In the genomic region with DNA sequence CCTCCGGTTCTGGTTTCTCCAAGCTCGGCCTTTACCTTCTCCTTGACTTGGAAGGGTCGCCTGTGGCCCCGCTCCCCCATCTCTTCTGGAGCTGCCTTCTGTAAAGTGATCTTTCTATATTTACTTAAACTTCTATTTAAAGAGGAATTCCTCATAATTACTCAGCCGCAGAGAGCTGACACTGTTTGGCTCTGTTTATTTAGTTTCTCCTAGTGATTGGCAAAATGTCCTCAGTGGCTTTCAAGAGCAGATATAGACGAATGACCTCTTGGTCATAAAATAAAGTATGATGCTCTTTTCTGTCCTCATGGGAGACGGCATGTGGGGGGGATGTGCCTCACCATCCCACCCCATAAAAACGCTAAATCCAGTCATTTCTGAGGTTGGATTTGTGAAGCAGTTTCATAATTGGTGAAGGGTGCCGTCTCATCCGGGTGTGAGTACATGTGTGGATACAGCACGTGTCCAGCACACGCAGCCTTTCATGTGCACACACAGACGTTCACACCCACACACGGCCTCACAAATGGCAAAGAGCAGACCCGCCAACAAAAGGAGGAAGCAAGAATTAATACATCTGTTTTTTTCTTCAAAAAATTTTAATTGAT, we compare ENCODE assay signal across 9 cellular contexts. TPM values are rescaled to one million over a fixed set of nuclear protein-coding genes. Genes with fewer than 3 reads are reported as not detected.
A peak's percentile ranks its signal among the peaks of the same experiment; 100 is the strongest.
DNase-seq lines count a peak whose midpoint lies in the region; ATAC-seq and TF ChIP-seq lines count a peak whose summit lies in the region.
"Had no signal": no experiment of that assay in that cellular context is flagged by ENCODE, and none has a peak within 500 bp of the region (broad histone marks: within the 10 kb centered on the region; RNA-seq: fewer than 3 reads in every experiment).

No MANE protein-coding gene starts in this region.

- peak overlapping the region; percentile 90 for H2AK5ac ChIP-seq in IMR-90 (ENCODE audit: low read depth, low read length)

- H3K4ac ChIP-seq in IMR-90 (ENCODE audit: low read depth, low read length): peak overlapping the region; percentile 86

- peak overlapping the region; percentile 11 to 30; a peak in 1 of 4 replicates for H4K8ac ChIP-seq in IMR-90 (ENCODE audit: low read depth in 2 of 2, low read length in 2 of 2)

- peak; percentile 8; the same call in 1 of the 2 replicates for ATAC-seq in IMR-90 (ENCODE audit: low read depth)
- ATAC-seq in HG02852 (IDR thresholded peaks at IDR 0.05; ENCODE audit: unreplicated experiment): no peak
- no peak for ATAC-seq in T-cell (replicated peaks in 1 of 4)
- no peak for ATAC-seq in GM21717 (IDR thresholded peaks at IDR 0.05; ENCODE audit: unreplicated experiment)

- peak overlapping the region; percentile 58 for H4K5ac ChIP-seq in IMR-90 (ENCODE audit: low read depth, low read length)

- BruUV-seq in IMR-90 (replicated peaks; lab: Mats Ljungman, UMichigan): no TSS peak

- CTCF ChIA-PET in IMR-90 (lab: Yijun Ruan, JAX) (interaction anchor here (0.6 kb wide), 1 partner anchor 167 kb away, joined by 3 read pairs; no protein-coding TSS in a partner anchor), T-cell (lab: Charles Lee) (interaction anchor here in 1 of 2 donors (0.6 kb wide), 1 partner anchor 20 kb away, joined by 4 read pairs; no protein-coding TSS in a partner anchor)

- peak overlapping the region; percentile 96 for H2BK20ac ChIP-seq in IMR-90 (ENCODE audit: low read depth, low read length)

- no peaks in the 10 kb centered on the region for H3K9me3 Mint-ChIP-seq in mesothelial cell of epicardium
- no peaks in the 10 kb centered on the region for H3K9me3 Mint-ChIP-seq in T-cell

- peak overlapping the region; percentile 71 for H3K14ac ChIP-seq in IMR-90 (replicated peaks; ENCODE audit: low read depth, low read length)

- H3K27ac ChIP-seq in 22Rv1: 0 out of 2 replicates have a peak overlapping the region, but pooled peaks have one; percentile 15
- H3K27ac ChIP-seq in IMR-90 (ENCODE audit: insufficient read depth, low read length): peak overlapping the region; percentile 55
- peak overlapping the region; percentile 72 to 93 for H3K27ac ChIP-seq in coronary artery
- H3K27ac ChIP-seq: HL-60 had no signal

- H3K9ac ChIP-seq in IMR-90 (ENCODE audit: low read depth, low read length): no peak overlapping the region

- H3K27me3 Mint-ChIP-seq in mesothelial cell of epicardium (ENCODE audit: low read depth) (no peaks in the 10 kb centered on the region), T-cell (peaks cover 0 to 8% of the 10 kb centered on the region in 2 donors)

- peaks cover 55% of the 10 kb centered on the region for H3K4me1 ChIP-seq in IMR-90 (ENCODE audit: control insufficient read depth, insufficient read depth, low read length)

- peaks cover 6% of the 10 kb centered on the region; the same call in 1 of the 2 replicates for H4K20me1 ChIP-seq in IMR-90 (ENCODE audit: insufficient read depth, low read length)

- in situ Hi-C loops in IMR-90 (cut with MboI; ENCODE audit: low sequenced_read_pairs): no loop called here

- TF ChIP-seq CTCF in 22Rv1 (IDR thresholded peaks at IDR 0.05) (no peak), IMR-90 (conservative IDR thresholded peaks at IDR 0.05; ENCODE audit: low read depth, low read length) (no peak), coronary artery (IDR thresholded peaks at IDR 0.05) (no peak), mesothelial cell of epicardium (IDR thresholded peaks at IDR 0.05; ENCODE audit: unreplicated experiment) (no peak)

- DNase-seq in IMR-90 (peak; percentile 83), coronary artery (ENCODE audit: low spot score) (no peak), mesothelial cell of epicardium (ENCODE audit: low spot score in 2 of 2, unreplicated experiment in 2 of 2) (no peak), T-cell (no peak)
- DNase-seq in stimulated activated CD4-positive, alpha-beta T cell treated with anti-CD3 and anti-CD28 coated beads, Interleukin-15, amount 100 ng/mL, for 24 hours: no peak

- peak overlapping the region; percentile 67 for H3K18ac ChIP-seq in IMR-90 (ENCODE audit: low read depth, low read length)

- no CpG with 5 or more reads among the region's 15 CpGs for WGBS in IMR-90 (ENCODE audit: extremely low coverage in 2 of 2, insufficient read length in 1 of 2), 2 experiments

- peak overlapping the region; percentile 80 for H3K4me2 ChIP-seq in IMR-90 (ENCODE audit: low read depth, low read length)

- H3K27ac Mint-ChIP-seq in mesothelial cell of epicardium (peak overlapping the region; percentile 91), T-cell (no peak overlapping the region)

- H3K9me3 ChIP-seq in IMR-90 (ENCODE audit: control insufficient read depth, insufficient read depth, low read length): no peaks in the 10 kb centered on the region

- POLR2A ChIA-PET in IMR-90 (lab: Charles Lee; ENCODE audit: unreplicated experiment) (no interaction called here), T-cell (lab: Charles Lee) (no interaction called here)

- peak overlapping the region; percentile 53 for H2AK9ac ChIP-seq in IMR-90 (replicated peaks; ENCODE audit: low read depth, low read length, poor library complexity)

- peak overlapping the region; percentile 68 for H2BK5ac ChIP-seq in IMR-90 (ENCODE audit: low read depth, low read length, poor library complexity, severe bottlenecking)

- H3K56ac ChIP-seq in IMR-90 (ENCODE audit: extremely low read depth, insufficient read depth, low read length): peak overlapping the region; percentile 20; the same call in 1 of the 2 replicates

- H4K91ac ChIP-seq in IMR-90 (ENCODE audit: insufficient read depth, low read depth, low read length): peak overlapping the region; percentile 82

- intact Hi-C loops in IMR-90 (cut with micrococcal nuclease): no loop called here

- H3K36me3 ChIP-seq in IMR-90 (ENCODE audit: control insufficient read depth, insufficient read depth, low read length): no peaks in the 10 kb centered on the region

- H2BK15ac ChIP-seq in IMR-90 (ENCODE audit: low read depth, low read length): peak overlapping the region; percentile 62; the same call in 2 of the 3 replicates

- peak overlapping the region; percentile 92 for H2BK120ac ChIP-seq in IMR-90 (ENCODE audit: low read depth, low read length)

- peaks cover 0 to 31% of the 10 kb centered on the region in 2 experiments; a peak in 3 of 4 replicates for H3K79me1 ChIP-seq in IMR-90 (ENCODE audit: low read depth in 1 of 2, low read length in 2 of 2)

- peak overlapping the region; percentile 46 for H2AFZ ChIP-seq in IMR-90 (replicated peaks; ENCODE audit: low read length, poor library complexity)

- peaks cover 75% of the 10 kb centered on the region for H3K4me1 Mint-ChIP-seq in mesothelial cell of epicardium
- H3K4me1 Mint-ChIP-seq in T-cell: peaks cover 20 to 33% (median 32%) of the 10 kb centered on the region in 3 donors

- peak overlapping the region; percentile 81 for H3K23ac ChIP-seq in IMR-90 (ENCODE audit: low read depth, low read length)

- TF ChIP-seq POLR2A in IMR-90 (IDR thresholded peaks at IDR 0.05; ENCODE audit: low read depth, low read length): peak; percentile 65

- no peak overlapping the region for H3K4me3 Mint-ChIP-seq in mesothelial cell of epicardium
- no peak overlapping the region for H3K4me3 Mint-ChIP-seq in T-cell

- dilution Hi-C loops in IMR-90 (cut with HindIII; ENCODE audit: low sequenced_read_pairs, unreplicated experiment): no loop called here

- H3K4me3 ChIP-seq in IMR-90 (ENCODE audit: insufficient read depth, low read depth, low read length) (no peak overlapping the region), coronary artery (no peak overlapping the region)

- peaks cover 56% of the 10 kb centered on the region for H3K9me1 ChIP-seq in IMR-90 (ENCODE audit: insufficient read depth, low read length)

- H3K36me3 Mint-ChIP-seq in mesothelial cell of epicardium (no peaks in the 10 kb centered on the region), T-cell (no peaks in the 10 kb centered on the region)

- 0 out of 2 replicates have a peak, but pooled peaks have one; percentile 9 for TF ChIP-seq RAD21 in IMR-90 (IDR thresholded peaks at IDR 0.05; ENCODE audit: low read length)

- H3K27me3 ChIP-seq in IMR-90 (ENCODE audit: control insufficient read depth, insufficient read depth, low read length): no peaks in the 10 kb centered on the region

TF ChIP-seq in IMR-90, 13 proteins besides CTCF, POLR2A, EP300 and RAD21 (continues in another document):
- TF ChIP-seq, protein P1, sequence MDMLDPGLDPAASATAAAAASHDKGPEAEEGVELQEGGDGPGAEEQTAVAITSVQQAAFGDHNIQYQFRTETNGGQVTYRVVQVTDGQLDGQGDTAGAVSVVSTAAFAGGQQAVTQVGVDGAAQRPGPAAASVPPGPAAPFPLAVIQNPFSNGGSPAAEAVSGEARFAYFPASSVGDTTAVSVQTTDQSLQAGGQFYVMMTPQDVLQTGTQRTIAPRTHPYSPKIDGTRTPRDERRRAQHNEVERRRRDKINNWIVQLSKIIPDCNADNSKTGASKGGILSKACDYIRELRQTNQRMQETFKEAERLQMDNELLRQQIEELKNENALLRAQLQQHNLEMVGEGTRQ (IDR thresholded peaks at IDR 0.05; ENCODE audit: low read depth, low read length): peak; percentile 80
- TF ChIP-seq MAFK (IDR thresholded peaks at IDR 0.05; ENCODE audit: low read depth, low read length) (peak; percentile 9; the same call in 1 of the 2 replicates), FOS (IDR thresholded peaks at IDR 0.05; ENCODE audit: low read depth, low read length) (peak; percentile 49), MXI1 (IDR thresholded peaks at IDR 0.05; ENCODE audit: borderline replicate concordance, low read depth, low read length) (peak; percentile 67; the same call in 1 of the 2 replicates), CEBPB (IDR thresholded peaks at IDR 0.05; ENCODE audit: low read depth, low read length) (peak; percentile 7; the same call in 1 of the 2 replicates), NFE2L2 (IDR thresholded peaks at IDR 0.05; ENCODE audit: low read depth, low read length) (no peak), RFX5 (IDR thresholded peaks at IDR 0.05; ENCODE audit: low read depth, low read length) (no peak)
- TF ChIP-seq, protein P2, sequence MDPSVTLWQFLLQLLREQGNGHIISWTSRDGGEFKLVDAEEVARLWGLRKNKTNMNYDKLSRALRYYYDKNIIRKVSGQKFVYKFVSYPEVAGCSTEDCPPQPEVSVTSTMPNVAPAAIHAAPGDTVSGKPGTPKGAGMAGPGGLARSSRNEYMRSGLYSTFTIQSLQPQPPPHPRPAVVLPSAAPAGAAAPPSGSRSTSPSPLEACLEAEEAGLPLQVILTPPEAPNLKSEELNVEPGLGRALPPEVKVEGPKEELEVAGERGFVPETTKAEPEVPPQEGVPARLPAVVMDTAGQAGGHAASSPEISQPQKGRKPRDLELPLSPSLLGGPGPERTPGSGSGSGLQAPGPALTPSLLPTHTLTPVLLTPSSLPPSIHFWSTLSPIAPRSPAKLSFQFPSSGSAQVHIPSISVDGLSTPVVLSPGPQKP (IDR thresholded peaks at IDR 0.05; ENCODE audit: borderline replicate concordance, low read depth, low read length): no peak

RNA-seq across cellular contexts. Expression of a gene that starts 43.4 kb away (rescaled TPM):
- total RNA-seq in IMR-90 (2012; rRNA removed) (13.3 and 15.8 TPM in 2 replicates), mesothelial cell of epicardium (75.5 to 77.6 TPM (median 76.8 TPM) in 3 replicates), T-cell (100 to 1,000 TPM in 1 of 5 donors, 10 to 100 TPM in 4; 28.5 to 138 (median 57.7) TPM)
- 17.6 and 17.9 TPM in 2 replicates for polyA plus RNA-seq in IMR-90 (2012; rRNA removed)
- polyA plus RNA-seq in IMR-90 (2012; cell fraction: cytosol; rRNA removed): 8.3 and 14.6 TPM in 2 replicates
- polyA plus RNA-seq in IMR-90 (2012; cell fraction: nucleus; rRNA removed; ENCODE audit: low replicate concordance): 22.6 and 22.9 TPM in 2 replicates

Comparison
In these comparisons a context has a peak if more than half of its experiments do, and no peak if none do; other contexts are left out.
1. H3K27ac ChIP-seq: peak in every context shown above with its lines; median percentile 82 in coronary artery; 55 in IMR-90; 15 in 22Rv1.